20 cellular contexts compared by ENCODE assay signal in the genomic region with DNA sequence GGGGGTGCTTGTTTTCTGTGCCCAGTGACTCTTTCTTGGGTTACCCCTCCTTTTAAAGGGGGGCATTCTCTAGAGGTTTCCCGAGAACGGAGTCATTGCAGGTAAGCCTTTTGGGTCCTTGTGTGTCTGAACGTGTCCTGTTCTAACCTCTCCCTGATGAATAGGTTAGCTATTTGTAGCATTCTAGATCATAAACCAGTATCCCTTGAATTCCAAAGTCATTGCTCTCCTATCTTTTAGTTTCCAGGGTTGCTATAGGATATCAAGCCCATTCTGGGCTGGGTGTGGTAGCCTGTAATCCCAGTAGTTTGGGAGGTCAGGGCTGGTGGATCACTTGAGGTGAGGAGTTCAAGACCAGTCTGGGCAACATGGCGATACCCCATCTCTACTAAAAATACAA.
"Had no signal": no experiment of that assay in that cellular context is flagged by ENCODE, and none has a peak within 500 bp of the region (broad histone marks: within the 10 kb centered on the region; RNA-seq: fewer than 3 reads in every experiment).

No MANE protein-coding gene starts in this region.

- H3K9me3 ChIP-seq: colonic mucosa, gastroesophageal sphincter, mucosa of descending colon, ovary, upper lobe of left lung, uterus had no signal

- H3K4me1 ChIP-seq: colonic mucosa, uterus had no signal

- H3K27me3 ChIP-seq: colonic mucosa, gastroesophageal sphincter, ovary, upper lobe of left lung, uterus had no signal

- H3K27ac ChIP-seq: colonic mucosa, gastroesophageal sphincter, ovary, upper lobe of left lung, uterus had no signal

- H3K27ac Mint-ChIP-seq: endodermal cell, progenitor cell of endocrine pancreas had no signal

- H3K36me3 ChIP-seq: colonic mucosa, gastroesophageal sphincter, ovary, upper lobe of left lung, uterus had no signal

- H3K36me3 Mint-ChIP-seq: immature natural killer cell, natural killer cell had no signal

- H3K9me3 Mint-ChIP-seq: endodermal cell, immature natural killer cell had no signal

- H3K4me3 Mint-ChIP-seq: endodermal cell, natural killer cell, neural crest cell had no signal

- H3K27me3 Mint-ChIP-seq: progenitor cell of endocrine pancreas had no signal

- H3K4me2 ChIP-seq: smooth muscle cell had no signal

- H3K4me3 ChIP-seq: colonic mucosa, gastroesophageal sphincter, mucosa of descending colon, ovary, smooth muscle cell, upper lobe of left lung, uterus had no signal

- DNase-seq: colonic mucosa; dermis blood vessel endothelial cell; glutamatergic neuron; immature natural killer cell; kidney; mucosa of descending colon; natural killer cell; nucleus accumbens; ovary; right cardiac atrium; stimulated activated CD4-positive, alpha-beta T cell treated with anti-CD3 and anti-CD28 coated beads, Interleukin-2, amount 100 ng/mL, for 48 hours; stimulated activated naive CD4-positive, alpha-beta T cell treated with Interleukin-2 at 50 U/mL for 16 hours; upper lobe of left lung; uterus had no signal

- H3K4me1 Mint-ChIP-seq: endodermal cell had no signal

- ATAC-seq: esophagus mucosa, gastroesophageal sphincter, natural killer cell, right cardiac atrium had no signal
